Comparison of ENCODE assay signal across 1 cellular context in the genomic region with DNA sequence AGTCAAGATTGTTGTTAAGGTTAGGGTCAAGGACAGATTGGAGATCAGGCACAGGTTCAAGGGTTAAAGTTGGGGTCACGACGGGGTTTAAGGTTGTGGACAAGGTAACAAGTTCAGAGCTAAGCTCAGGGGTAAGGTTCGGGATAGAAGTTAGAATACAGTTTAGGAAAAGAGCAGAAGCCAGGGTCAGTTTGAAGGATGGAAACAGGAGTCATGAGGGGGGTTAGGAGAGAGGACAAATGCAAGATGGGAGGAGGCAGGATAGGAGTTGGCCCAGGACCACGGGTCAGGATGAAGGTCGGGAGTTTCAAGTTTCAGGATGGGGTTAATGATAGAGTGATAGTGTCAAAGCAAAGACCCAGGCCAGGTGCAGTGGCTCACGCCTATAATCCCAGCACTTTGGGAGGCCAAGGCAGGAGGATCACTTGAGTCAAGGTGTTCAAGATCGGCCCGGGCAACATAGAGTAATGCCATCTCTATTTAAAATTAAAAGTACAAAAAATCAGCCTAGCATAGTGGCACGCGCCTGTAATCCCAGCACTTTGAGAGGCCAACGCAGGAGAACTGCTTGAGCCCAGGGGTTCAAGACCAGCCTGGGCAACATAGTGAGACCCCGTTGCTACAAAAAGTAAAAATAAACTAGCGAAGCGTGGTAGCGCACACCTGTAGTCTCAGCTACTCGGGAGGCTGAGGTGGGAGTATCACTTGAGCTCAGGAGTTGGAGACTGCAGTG.
TF ChIP-seq lines count a peak whose summit lies in the region.

No MANE protein-coding gene starts in this region.

TF ChIP-seq in HEK293, 187 proteins besides CTCF, POLR2A, EP300 and RAD21 (continued from another document):
- TF ChIP-seq, protein P1, sequence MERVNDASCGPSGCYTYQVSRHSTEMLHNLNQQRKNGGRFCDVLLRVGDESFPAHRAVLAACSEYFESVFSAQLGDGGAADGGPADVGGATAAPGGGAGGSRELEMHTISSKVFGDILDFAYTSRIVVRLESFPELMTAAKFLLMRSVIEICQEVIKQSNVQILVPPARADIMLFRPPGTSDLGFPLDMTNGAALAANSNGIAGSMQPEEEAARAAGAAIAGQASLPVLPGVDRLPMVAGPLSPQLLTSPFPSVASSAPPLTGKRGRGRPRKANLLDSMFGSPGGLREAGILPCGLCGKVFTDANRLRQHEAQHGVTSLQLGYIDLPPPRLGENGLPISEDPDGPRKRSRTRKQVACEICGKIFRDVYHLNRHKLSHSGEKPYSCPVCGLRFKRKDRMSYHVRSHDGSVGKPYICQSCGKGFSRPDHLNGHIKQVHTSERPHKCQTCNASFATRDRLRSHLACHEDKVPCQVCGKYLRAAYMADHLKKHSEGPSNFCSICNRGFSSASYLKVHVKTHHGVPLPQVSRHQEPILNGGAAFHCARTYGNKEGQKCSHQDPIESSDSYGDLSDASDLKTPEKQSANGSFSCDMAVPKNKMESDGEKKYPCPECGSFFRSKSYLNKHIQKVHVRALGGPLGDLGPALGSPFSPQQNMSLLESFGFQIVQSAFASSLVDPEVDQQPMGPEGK (tag by site-specific recombination; IDR thresholded peaks at IDR 0.05) = no peak
- TF ChIP-seq ZNF571 (tag by site-specific recombination; IDR thresholded peaks at IDR 0.05) (0 out of 2 replicates have a peak, but pooled peaks have one; percentile 25), ZNF670 (tag by site-specific recombination; IDR thresholded peaks at IDR 0.05; ENCODE audit: low read depth) (no peak), ZFHX2 (tag by site-specific recombination; conservative IDR thresholded peaks at IDR 0.05) (no peak), EGR2 (tag by site-specific recombination; IDR thresholded peaks at IDR 0.05; ENCODE audit: low read depth) (no peak), ZNF510 (tag by site-specific recombination; IDR thresholded peaks at IDR 0.05; ENCODE audit: insufficient replicate concordance) (no peak), ZNF514 (tag by site-specific recombination; IDR thresholded peaks at IDR 0.05) (0 out of 2 replicates have a peak, but pooled peaks have one; percentile 29), ZNF548 (tag by site-specific recombination; IDR thresholded peaks at IDR 0.05) (no peak), ZNF423 (tag by site-specific recombination; IDR thresholded peaks at IDR 0.05) (no peak), KLF17 (tag by site-specific recombination; IDR thresholded peaks at IDR 0.05) (no peak), ZNF629 (tag by site-specific recombination; IDR thresholded peaks at IDR 0.05) (no peak)
- TF ChIP-seq, protein P2, sequence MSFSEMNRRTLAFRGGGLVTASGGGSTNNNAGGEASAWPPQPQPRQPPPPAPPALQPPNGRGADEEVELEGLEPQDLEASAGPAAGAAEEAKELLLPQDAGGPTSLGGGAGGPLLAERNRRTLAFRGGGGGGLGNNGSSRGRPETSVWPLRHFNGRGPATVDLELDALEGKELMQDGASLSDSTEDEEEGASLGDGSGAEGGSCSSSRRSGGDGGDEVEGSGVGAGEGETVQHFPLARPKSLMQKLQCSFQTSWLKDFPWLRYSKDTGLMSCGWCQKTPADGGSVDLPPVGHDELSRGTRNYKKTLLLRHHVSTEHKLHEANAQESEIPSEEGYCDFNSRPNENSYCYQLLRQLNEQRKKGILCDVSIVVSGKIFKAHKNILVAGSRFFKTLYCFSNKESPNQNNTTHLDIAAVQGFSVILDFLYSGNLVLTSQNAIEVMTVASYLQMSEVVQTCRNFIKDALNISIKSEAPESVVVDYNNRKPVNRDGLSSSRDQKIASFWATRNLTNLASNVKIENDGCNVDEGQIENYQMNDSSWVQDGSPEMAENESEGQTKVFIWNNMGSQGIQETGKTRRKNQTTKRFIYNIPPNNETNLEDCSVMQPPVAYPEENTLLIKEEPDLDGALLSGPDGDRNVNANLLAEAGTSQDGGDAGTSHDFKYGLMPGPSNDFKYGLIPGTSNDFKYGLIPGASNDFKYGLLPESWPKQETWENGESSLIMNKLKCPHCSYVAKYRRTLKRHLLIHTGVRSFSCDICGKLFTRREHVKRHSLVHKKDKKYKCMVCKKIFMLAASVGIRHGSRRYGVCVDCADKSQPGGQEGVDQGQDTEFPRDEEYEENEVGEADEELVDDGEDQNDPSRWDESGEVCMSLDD (tag by site-specific recombination; IDR thresholded peaks at IDR 0.05) = no peak
TF ChIP-seq in HEK293: peak in this region for 4.
